ENCODE assay signal across 1 cellular context in the genomic region with DNA sequence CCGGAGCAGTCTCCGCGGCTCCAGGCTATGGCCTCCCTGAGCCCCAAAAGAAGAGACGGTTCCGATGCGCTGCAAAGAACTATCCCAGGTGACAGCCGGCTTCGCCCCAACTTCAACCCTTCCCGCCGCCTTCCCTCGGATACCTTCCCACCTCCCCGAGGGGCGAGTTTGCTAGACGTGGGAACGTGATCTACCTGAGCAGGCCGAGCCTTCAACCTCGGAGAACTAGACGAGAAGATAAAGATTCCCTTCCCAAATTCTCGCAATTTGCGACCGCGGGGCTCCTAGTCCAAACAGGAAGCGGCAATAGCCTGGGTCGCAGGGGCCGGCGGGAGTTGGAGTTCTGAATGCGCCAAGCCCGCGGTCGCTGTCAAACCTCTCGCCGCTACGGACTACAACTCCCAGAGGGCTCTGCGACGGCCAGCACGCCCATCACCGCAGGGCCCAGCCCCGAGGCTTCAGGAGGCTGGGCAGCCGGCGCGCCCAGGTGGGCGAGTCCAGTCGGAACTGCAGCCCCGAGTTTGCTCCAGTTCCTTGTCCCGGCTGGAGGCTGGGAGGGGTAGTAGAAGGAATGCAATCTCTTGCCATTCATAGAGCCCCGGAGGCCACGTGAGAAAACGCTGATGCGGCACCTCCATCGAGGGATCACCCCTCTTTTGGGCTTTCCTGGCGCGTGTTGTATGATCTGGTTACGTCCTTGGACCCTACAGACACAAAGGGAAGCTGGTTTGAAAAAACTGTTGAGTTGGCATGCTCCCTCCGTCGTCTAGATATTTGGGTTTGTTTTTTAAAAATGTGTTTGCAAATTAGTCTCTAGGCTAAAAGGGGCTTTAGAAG.
TF ChIP-seq lines count a peak whose summit lies in the region.

SLC38A9 (minus strand) TSS at position 302 of the 837 bp plus-strand sequence. CDS start 14,366 bp downstream, outside the sequence.

TF ChIP-seq in GM12878, 131 proteins besides CTCF, POLR2A, EP300 and RAD21 (continued from another document and continues in another):
- TF ChIP-seq, protein P1, sequence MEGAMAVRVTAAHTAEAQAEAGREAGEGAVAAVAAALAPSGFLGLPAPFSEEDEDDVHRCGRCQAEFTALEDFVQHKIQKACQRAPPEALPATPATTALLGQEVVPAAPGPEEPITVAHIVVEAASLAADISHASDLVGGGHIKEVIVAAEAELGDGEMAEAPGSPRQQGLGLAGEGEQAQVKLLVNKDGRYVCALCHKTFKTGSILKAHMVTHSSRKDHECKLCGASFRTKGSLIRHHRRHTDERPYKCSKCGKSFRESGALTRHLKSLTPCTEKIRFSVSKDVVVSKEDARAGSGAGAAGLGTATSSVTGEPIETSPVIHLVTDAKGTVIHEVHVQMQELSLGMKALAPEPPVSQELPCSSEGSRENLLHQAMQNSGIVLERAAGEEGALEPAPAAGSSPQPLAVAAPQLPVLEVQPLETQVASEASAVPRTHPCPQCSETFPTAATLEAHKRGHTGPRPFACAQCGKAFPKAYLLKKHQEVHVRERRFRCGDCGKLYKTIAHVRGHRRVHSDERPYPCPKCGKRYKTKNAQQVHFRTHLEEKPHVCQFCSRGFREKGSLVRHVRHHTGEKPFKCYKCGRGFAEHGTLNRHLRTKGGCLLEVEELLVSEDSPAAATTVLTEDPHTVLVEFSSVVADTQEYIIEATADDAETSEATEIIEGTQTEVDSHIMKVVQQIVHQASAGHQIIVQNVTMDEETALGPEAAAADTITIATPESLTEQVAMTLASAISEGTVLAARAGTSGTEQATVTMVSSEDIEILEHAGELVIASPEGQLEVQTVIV (IDR thresholded peaks at IDR 0.05; ENCODE audit: borderline replicate concordance, partially characterized antibody) = peak; percentile 81
- TF ChIP-seq, protein P2, sequence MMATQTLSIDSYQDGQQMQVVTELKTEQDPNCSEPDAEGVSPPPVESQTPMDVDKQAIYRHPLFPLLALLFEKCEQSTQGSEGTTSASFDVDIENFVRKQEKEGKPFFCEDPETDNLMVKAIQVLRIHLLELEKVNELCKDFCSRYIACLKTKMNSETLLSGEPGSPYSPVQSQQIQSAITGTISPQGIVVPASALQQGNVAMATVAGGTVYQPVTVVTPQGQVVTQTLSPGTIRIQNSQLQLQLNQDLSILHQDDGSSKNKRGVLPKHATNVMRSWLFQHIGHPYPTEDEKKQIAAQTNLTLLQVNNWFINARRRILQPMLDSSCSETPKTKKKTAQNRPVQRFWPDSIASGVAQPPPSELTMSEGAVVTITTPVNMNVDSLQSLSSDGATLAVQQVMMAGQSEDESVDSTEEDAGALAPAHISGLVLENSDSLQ (IDR thresholded peaks at IDR 0.05) = peak; percentile 95
- no peak for TF ChIP-seq YBX1 (IDR thresholded peaks at IDR 0.05)
- TF ChIP-seq, protein P3, sequence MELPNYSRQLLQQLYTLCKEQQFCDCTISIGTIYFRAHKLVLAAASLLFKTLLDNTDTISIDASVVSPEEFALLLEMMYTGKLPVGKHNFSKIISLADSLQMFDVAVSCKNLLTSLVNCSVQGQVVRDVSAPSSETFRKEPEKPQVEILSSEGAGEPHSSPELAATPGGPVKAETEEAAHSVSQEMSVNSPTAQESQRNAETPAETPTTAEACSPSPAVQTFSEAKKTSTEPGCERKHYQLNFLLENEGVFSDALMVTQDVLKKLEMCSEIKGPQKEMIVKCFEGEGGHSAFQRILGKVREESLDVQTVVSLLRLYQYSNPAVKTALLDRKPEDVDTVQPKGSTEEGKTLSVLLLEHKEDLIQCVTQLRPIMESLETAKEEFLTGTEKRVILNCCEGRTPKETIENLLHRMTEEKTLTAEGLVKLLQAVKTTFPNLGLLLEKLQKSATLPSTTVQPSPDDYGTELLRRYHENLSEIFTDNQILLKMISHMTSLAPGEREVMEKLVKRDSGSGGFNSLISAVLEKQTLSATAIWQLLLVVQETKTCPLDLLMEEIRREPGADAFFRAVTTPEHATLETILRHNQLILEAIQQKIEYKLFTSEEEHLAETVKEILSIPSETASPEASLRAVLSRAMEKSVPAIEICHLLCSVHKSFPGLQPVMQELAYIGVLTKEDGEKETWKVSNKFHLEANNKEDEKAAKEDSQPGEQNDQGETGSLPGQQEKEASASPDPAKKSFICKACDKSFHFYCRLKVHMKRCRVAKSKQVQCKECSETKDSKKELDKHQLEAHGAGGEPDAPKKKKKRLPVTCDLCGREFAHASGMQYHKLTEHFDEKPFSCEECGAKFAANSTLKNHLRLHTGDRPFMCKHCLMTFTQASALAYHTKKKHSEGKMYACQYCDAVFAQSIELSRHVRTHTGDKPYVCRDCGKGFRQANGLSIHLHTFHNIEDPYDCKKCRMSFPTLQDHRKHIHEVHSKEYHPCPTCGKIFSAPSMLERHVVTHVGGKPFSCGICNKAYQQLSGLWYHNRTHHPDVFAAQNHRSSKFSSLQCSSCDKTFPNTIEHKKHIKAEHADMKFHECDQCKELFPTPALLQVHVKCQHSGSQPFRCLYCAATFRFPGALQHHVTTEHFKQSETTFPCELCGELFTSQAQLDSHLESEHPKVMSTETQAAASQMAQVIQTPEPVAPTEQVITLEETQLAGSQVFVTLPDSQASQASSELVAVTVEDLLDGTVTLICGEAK (IDR thresholded peaks at IDR 0.05; ENCODE audit: borderline replicate concordance) = peak; percentile 81; the same call in 1 of the 2 replicates
- peak; percentile 39; the same call in 1 of the 2 replicates for TF ChIP-seq DPF2 (IDR thresholded peaks at IDR 0.05)
- TF ChIP-seq SP1 (IDR thresholded peaks at IDR 0.05; ENCODE audit: low read depth, low read length) = no peak
- TF ChIP-seq ZNF384 (IDR thresholded peaks at IDR 0.05; ENCODE audit: borderline replicate concordance, low read depth, low read length) = no peak
- no peak for TF ChIP-seq TCF3 (IDR thresholded peaks at IDR 0.05; ENCODE audit: borderline replicate concordance, insufficient read depth, low read depth, low read length)
- TF ChIP-seq RFX5 (IDR thresholded peaks at IDR 0.05; ENCODE audit: low read depth, low read length) = no peak
- TF ChIP-seq KDM1A (IDR thresholded peaks at IDR 0.05; ENCODE audit: borderline replicate concordance) = no peak
- TF ChIP-seq GATAD2B (conservative IDR thresholded peaks at IDR 0.05; ENCODE audit: low read depth) = peak; percentile 77; the same call in 1 of the 2 replicates
- TF ChIP-seq POLR2AphosphoS2 (IDR thresholded peaks at IDR 0.05; ENCODE audit: low read depth, low read length) = peak; percentile 66; the same call in 1 of the 2 replicates
- TF ChIP-seq HCFC1 (IDR thresholded peaks at IDR 0.05; ENCODE audit: low read length) = peak; percentile 96
- peak; percentile 73 for TF ChIP-seq RUNX3 (IDR thresholded peaks at IDR 0.05; ENCODE audit: low read length)
- TF ChIP-seq MTA2 (IDR thresholded peaks at IDR 0.05; ENCODE audit: low read depth) = no peak
- TF ChIP-seq, protein P4, sequence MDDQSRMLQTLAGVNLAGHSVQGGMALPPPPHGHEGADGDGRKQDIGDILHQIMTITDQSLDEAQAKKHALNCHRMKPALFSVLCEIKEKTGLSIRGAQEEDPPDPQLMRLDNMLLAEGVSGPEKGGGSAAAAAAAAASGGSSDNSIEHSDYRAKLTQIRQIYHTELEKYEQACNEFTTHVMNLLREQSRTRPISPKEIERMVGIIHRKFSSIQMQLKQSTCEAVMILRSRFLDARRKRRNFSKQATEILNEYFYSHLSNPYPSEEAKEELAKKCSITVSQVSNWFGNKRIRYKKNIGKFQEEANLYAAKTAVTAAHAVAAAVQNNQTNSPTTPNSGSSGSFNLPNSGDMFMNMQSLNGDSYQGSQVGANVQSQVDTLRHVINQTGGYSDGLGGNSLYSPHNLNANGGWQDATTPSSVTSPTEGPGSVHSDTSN (IDR thresholded peaks at IDR 0.05; ENCODE audit: insufficient replicate concordance, low read depth, low read length) = peak; percentile 83
- TF ChIP-seq TBL1XR1 (IDR thresholded peaks at IDR 0.05; ENCODE audit: low read depth, low read length) = 0 out of 2 replicates have a peak, but pooled peaks have one; percentile 12
- peak; percentile 67; the same call in 1 of the 2 replicates for TF ChIP-seq CHD2 (IDR thresholded peaks at IDR 0.05; ENCODE audit: borderline replicate concordance, low read depth, low read length)
- peak; percentile 88 to 91 for TF ChIP-seq SRF (IDR thresholded peaks at IDR 0.05; ENCODE audit: low read depth in 2 of 2, low read length in 2 of 2)
- peak; percentile 62; the same call in 1 of the 2 replicates for TF ChIP-seq CBFB (IDR thresholded peaks at IDR 0.05; ENCODE audit: low read depth)
- TF ChIP-seq SUPT20H (IDR thresholded peaks at IDR 0.05; ENCODE audit: borderline replicate concordance, control insufficient read depth, low read depth, low read length) = no peak
- no peak for TF ChIP-seq CEBPZ (IDR thresholded peaks at IDR 0.05; ENCODE audit: low read depth, low read length)
- TF ChIP-seq PML (IDR thresholded peaks at IDR 0.05; ENCODE audit: low read length) = peak; percentile 68; the same call in 1 of the 2 replicates
- peak; percentile 54 for TF ChIP-seq NKRF (conservative IDR thresholded peaks at IDR 0.05)
- no peak for TF ChIP-seq CHD4 (IDR thresholded peaks at IDR 0.05)
- TF ChIP-seq, protein P5, sequence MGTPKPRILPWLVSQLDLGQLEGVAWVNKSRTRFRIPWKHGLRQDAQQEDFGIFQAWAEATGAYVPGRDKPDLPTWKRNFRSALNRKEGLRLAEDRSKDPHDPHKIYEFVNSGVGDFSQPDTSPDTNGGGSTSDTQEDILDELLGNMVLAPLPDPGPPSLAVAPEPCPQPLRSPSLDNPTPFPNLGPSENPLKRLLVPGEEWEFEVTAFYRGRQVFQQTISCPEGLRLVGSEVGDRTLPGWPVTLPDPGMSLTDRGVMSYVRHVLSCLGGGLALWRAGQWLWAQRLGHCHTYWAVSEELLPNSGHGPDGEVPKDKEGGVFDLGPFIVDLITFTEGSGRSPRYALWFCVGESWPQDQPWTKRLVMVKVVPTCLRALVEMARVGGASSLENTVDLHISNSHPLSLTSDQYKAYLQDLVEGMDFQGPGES (IDR thresholded peaks at IDR 0.05) = peak; percentile 31; the same call in 1 of the 2 replicates
- peak; percentile 35 for TF ChIP-seq RELA (IDR thresholded peaks at IDR 0.05; ENCODE audit: borderline replicate concordance, partially characterized antibody)
- TF ChIP-seq PAX5 (IDR thresholded peaks at IDR 0.05; ENCODE audit: borderline replicate concordance, low read depth, low read length) = no peak
- TF ChIP-seq ZZZ3 (IDR thresholded peaks at IDR 0.05; ENCODE audit: control insufficient read depth, insufficient read length, low read depth) = no peak
- TF ChIP-seq RAD51 (IDR thresholded peaks at IDR 0.05) = peak; percentile 26; the same call in 1 of the 2 replicates
- no peak for TF ChIP-seq MYC (IDR thresholded peaks at IDR 0.05; ENCODE audit: insufficient read depth, insufficient read length, insufficient replicate concordance, low read length, severe bottlenecking)
- no peak for TF ChIP-seq ZSCAN29 (IDR thresholded peaks at IDR 0.05)
- TF ChIP-seq MAX (IDR thresholded peaks at IDR 0.05; ENCODE audit: low read depth, low read length) = no peak
- no peak for TF ChIP-seq SKIL (IDR thresholded peaks at IDR 0.05; ENCODE audit: low read depth, poor library complexity, severe bottlenecking)
